20 cellular contexts compared by ENCODE assay signal in the genomic region with DNA sequence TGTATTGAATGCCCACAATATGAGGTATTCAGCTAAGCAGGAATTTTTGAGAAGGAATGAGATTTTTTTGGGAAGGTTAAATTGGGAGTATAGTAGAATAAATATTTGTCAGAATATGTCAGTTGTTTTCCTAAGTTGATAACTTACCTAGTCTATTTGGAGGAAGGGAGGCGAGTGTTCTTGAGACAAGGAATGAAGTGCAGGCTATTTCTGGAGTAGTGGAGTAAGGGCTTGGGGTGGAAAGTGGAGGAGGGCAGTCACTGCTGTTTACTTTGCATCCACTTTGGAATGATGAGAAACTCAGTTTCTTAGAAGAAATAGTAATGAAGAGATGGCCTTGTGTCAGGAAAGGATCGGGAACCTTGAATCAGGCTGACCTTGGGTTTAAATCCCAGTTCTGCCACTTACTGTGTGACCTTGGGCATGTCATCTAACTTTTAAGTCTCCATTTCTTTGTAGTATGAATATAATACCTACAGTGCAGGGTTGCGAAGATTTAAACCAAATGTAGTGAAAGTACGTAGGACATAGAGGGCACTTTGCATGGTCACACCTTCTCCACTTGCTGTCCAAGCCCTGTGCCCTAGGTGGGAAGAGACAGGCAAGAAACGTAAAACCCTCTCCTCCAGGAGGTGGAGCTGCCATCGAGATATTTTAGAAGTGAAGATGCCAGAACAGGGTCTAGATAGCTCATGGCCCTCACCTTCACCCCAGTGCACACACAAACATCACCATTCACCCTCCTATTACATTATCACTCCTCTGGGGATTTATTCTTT. TPM values are rescaled to one million over a fixed set of nuclear protein-coding genes. Genes with fewer than 3 reads are reported as not detected.
DNase-seq lines count a peak whose midpoint lies in the region; ATAC-seq and TF ChIP-seq lines count a peak whose summit lies in the region.
"Had no signal": no experiment of that assay in that cellular context is flagged by ENCODE, and none has a peak within 500 bp of the region (broad histone marks: within the 10 kb centered on the region; RNA-seq: fewer than 3 reads in every experiment).

No MANE protein-coding gene starts in this region.

- no peaks in the 10 kb centered on the region for H3K9me3 ChIP-seq in Panc1 (ENCODE audit: control insufficient read depth, insufficient read depth, low read depth, low read length)
- no peaks in the 10 kb centered on the region for H3K9me3 ChIP-seq in right lobe of liver
- no peaks in the 10 kb centered on the region for H3K9me3 ChIP-seq in upper lobe of right lung
- H3K9me3 ChIP-seq: BE2C had no signal

- no peaks in the 10 kb centered on the region for H3K9me3 Mint-ChIP-seq in chondrocyte (ENCODE audit: low read depth)
- no peaks in the 10 kb centered on the region for H3K9me3 Mint-ChIP-seq in activated CD4-positive, alpha-beta T cell treated with anti-CD3 and anti-CD28 coated beads, Interleukin-2, amount 10 ng/mL, durations not matched to agents 7 days and 5 days
- H3K9me3 Mint-ChIP-seq: CD4-positive, alpha-beta T cell had no signal

- H3K36me3 ChIP-seq in Panc1 (ENCODE audit: control insufficient read depth, insufficient read depth, low read length) (no peaks in the 10 kb centered on the region; the same call in none of the 2 replicates), right lobe of liver (peaks cover 0 to 11% (median 1%) of the 10 kb centered on the region in 4 donors), upper lobe of right lung (peaks cover 27% of the 10 kb centered on the region)

- intact Hi-C loops in Panc1 (cut with micrococcal nuclease; ENCODE audit: unreplicated experiment): no loop called here
- intact Hi-C loops in right lobe of liver (cut with DNase I): no loop called here
- intact Hi-C loops in upper lobe of right lung (cut with DNase I): no loop called here
- intact Hi-C loops in posterior vena cava (cut with DNase I): no loop called here

- 42% methylated on average over 6 of the region's 6 CpGs for WGBS in right lobe of liver (ENCODE audit: insufficient coverage, low coverage, low lambda C conversion rate, missing lambda C conversion rate)

- H3K27me3 ChIP-seq in Panc1 (ENCODE audit: control insufficient read depth, insufficient read depth, low read length) (no peaks in the 10 kb centered on the region), right lobe of liver (no peaks in the 10 kb centered on the region), upper lobe of right lung (no peaks in the 10 kb centered on the region)
- H3K27me3 ChIP-seq: BE2C had no signal

- peak; percentile 43; the same call in 1 of the 2 replicates for ATAC-seq in Panc1
- ATAC-seq in right lobe of liver: peak in 1 of 4 donors; percentile 2
- peak; percentile 59 for ATAC-seq in upper lobe of right lung
- ATAC-seq: Right ventricle myocardium inferior had no signal

- no peak overlapping the region for H3K4me3 Mint-ChIP-seq in chondrocyte (ENCODE audit: unreplicated experiment)
- H3K4me3 Mint-ChIP-seq in activated CD4-positive, alpha-beta T cell treated with anti-CD3 and anti-CD28 coated beads, Interleukin-2, amount 10 ng/mL, durations not matched to agents 7 days and 5 days: no peak overlapping the region
- H3K4me3 Mint-ChIP-seq: CD4-positive, alpha-beta T cell had no signal

- peaks cover 14% of the 10 kb centered on the region for H3K4me1 Mint-ChIP-seq in chondrocyte (ENCODE audit: low read depth)
- H3K4me1 Mint-ChIP-seq in activated CD4-positive, alpha-beta T cell treated with anti-CD3 and anti-CD28 coated beads, Interleukin-2, amount 10 ng/mL, durations not matched to agents 7 days and 5 days: no peaks in the 10 kb centered on the region

- TF ChIP-seq CTCF in Panc1 (IDR thresholded peaks at IDR 0.05) (no peak), chondrocyte (IDR thresholded peaks at IDR 0.05) (no peak), right lobe of liver (IDR thresholded peaks at IDR 0.05) (peak in 1 of 4 donors; percentile 12), upper lobe of right lung (IDR thresholded peaks at IDR 0.05) (no peak)

- no peak overlapping the region for H3K27ac ChIP-seq in Panc1 (ENCODE audit: low read length)
- H3K27ac ChIP-seq in right lobe of liver: peak overlapping the region; percentile 51 to 88 (median 88)
- H3K27ac ChIP-seq in upper lobe of right lung: no peak overlapping the region
- H3K27ac ChIP-seq: KMS-11, SK-N-MC had no signal

- CTCF ChIA-PET in Panc1 (lab: Charles Lee): no interaction called here
- CTCF ChIA-PET in activated CD4-positive, alpha-beta T cell treated with anti-CD3 and anti-CD28 coated beads, Interleukin-2, amount 10 ng/mL, durations not matched to agents 7 days and 5 days (lab: Charles Lee): interaction anchor here (0.9 kb wide), 1 partner anchor 142 kb away, joined by 6 read pairs; no protein-coding TSS in a partner anchor

- in situ Hi-C loops in Panc1 (cut with HindIII; ENCODE audit: low pct_unique_long_range_greater_than_20kb, low sequenced_read_pairs): no loop called here

- POLR2A ChIA-PET in Panc1 (lab: Charles Lee): no interaction called here
- POLR2A ChIA-PET in activated CD4-positive, alpha-beta T cell treated with anti-CD3 and anti-CD28 coated beads, Interleukin-2, amount 10 ng/mL, durations not matched to agents 7 days and 5 days (lab: Charles Lee): no interaction called here

- TSS peak; percentile 23 for BruUV-seq in Panc1 (replicated peaks; lab: Mats Ljungman, UMichigan)

- no peak for DNase-seq in Panc1 (ENCODE audit: low read depth, low spot score)
- DNase-seq in chondrocyte (ENCODE audit: low spot score): no peak
- no peak for DNase-seq in right lobe of liver
- DNase-seq in upper lobe of right lung: no peak
- no peak for DNase-seq in activated CD4-positive, alpha-beta T cell treated with anti-CD3 and anti-CD28 coated beads, Interleukin-2, amount 10 ng/mL, durations not matched to agents 7 days and 5 days
- DNase-seq in NCI-H1694 (lab: John Stamatoyannopoulos, UW): no peak
- no peak for DNase-seq in posterior vena cava (ENCODE audit: low spot score)
- DNase-seq: BE2C; Calu3; CD4-positive, alpha-beta T cell; DMS79; NCI-H1048; NCI-H1436 treated with DMSO at 0.1 percent for 48 hours; NCI-H2081 treated with DMSO at 0.1 percent for 48 hours; NCI-H510A treated with DMSO at 0.1 percent for 48 hours had no signal

- peak overlapping the region; percentile 62 for H3K27ac Mint-ChIP-seq in chondrocyte (ENCODE audit: unreplicated experiment)
- no peak overlapping the region for H3K27ac Mint-ChIP-seq in activated CD4-positive, alpha-beta T cell treated with anti-CD3 and anti-CD28 coated beads, Interleukin-2, amount 10 ng/mL, durations not matched to agents 7 days and 5 days
- H3K27ac Mint-ChIP-seq: CD4-positive, alpha-beta T cell had no signal

- H3K4me3 ChIP-seq in Panc1 (ENCODE audit: low read depth in 2 of 2, low read length in 2 of 2): no peak overlapping the region
- no peak overlapping the region for H3K4me3 ChIP-seq in right lobe of liver
- H3K4me3 ChIP-seq in upper lobe of right lung: no peak overlapping the region
- H3K4me3 ChIP-seq: SK-N-MC had no signal

- peaks cover 31% of the 10 kb centered on the region for H3K36me3 Mint-ChIP-seq in chondrocyte (ENCODE audit: low read depth)
- H3K36me3 Mint-ChIP-seq in activated CD4-positive, alpha-beta T cell treated with anti-CD3 and anti-CD28 coated beads, Interleukin-2, amount 10 ng/mL, durations not matched to agents 7 days and 5 days (ENCODE audit: low read depth): peaks cover 17% of the 10 kb centered on the region

- H3K27me3 Mint-ChIP-seq in chondrocyte (ENCODE audit: low read depth): no peaks in the 10 kb centered on the region
- no peaks in the 10 kb centered on the region for H3K27me3 Mint-ChIP-seq in activated CD4-positive, alpha-beta T cell treated with anti-CD3 and anti-CD28 coated beads, Interleukin-2, amount 10 ng/mL, durations not matched to agents 7 days and 5 days
- H3K27me3 Mint-ChIP-seq: CD4-positive, alpha-beta T cell had no signal

- H3K4me1 ChIP-seq in Panc1 (ENCODE audit: control insufficient read depth, insufficient read depth, low read length) (no peaks in the 10 kb centered on the region), right lobe of liver (peaks cover 0 to 55% (median 19%) of the 10 kb centered on the region in 4 donors), upper lobe of right lung (no peaks in the 10 kb centered on the region)
- H3K4me1 ChIP-seq: BE2C had no signal

- no peak for TF ChIP-seq POLR2A in right lobe of liver (IDR thresholded peaks at IDR 0.05)

RNA-seq across cellular contexts. Expression of a gene that starts 25.2 kb away (rescaled TPM):
- 7.7 TPM for total RNA-seq in Panc1 (2021; ENCODE audit: unreplicated experiment)
- 8.6 TPM for polyA plus RNA-seq in Panc1 (2012; ENCODE audit: insufficient read length)
- 1.7 to 5.2 TPM (median 4.7 TPM) in 3 replicates for total RNA-seq in chondrocyte
- total RNA-seq in right lobe of liver: 100 to 1,000 TPM; 209 to 463 (median 238) TPM
- total RNA-seq in upper lobe of right lung: 180 TPM
- under 1 TPM; 0.08 to 0.22 TPM for total RNA-seq in activated CD4-positive, alpha-beta T cell treated with anti-CD3 and anti-CD28 coated beads, Interleukin-2, amount 10 ng/mL, durations not matched to agents 7 days and 5 days
- total RNA-seq in posterior vena cava: 10 to 100 TPM in 1 of 2 donors, 1 to 10 TPM in 1; 9.0 to 18.7 TPM
- total RNA-seq: G401, MCF 10A had no signal

RNA-seq across cellular contexts. Expression of a gene that starts 46.2 kb away (rescaled TPM):
- 45.6 TPM for total RNA-seq in Panc1 (2021; ENCODE audit: unreplicated experiment)
- 23.0 TPM for polyA plus RNA-seq in Panc1 (2012; ENCODE audit: insufficient read length)
- total RNA-seq in chondrocyte: 20.3 to 21.3 TPM (median 20.7 TPM) in 3 replicates
- total RNA-seq in right lobe of liver: 10 to 100 TPM in 4 of 6 experiments, 1 to 10 TPM in 2; 8.2 to 14.8 (median 11.6) TPM
- total RNA-seq in upper lobe of right lung: 29.5 TPM
- total RNA-seq in activated CD4-positive, alpha-beta T cell treated with anti-CD3 and anti-CD28 coated beads, Interleukin-2, amount 10 ng/mL, durations not matched to agents 7 days and 5 days: 10 to 100 TPM; 31.6 TPM
- total RNA-seq in posterior vena cava: 10 to 100 TPM; 14.6 to 17.5 TPM

Comparison
In these comparisons a context has a peak if more than half of its experiments do, and no peak if none do; other contexts are left out.
1. H3K27ac ChIP-seq: peak in right lobe of liver (3 of 3); none in Panc1 (single experiment) and upper lobe of right lung (single experiment).